Comparison of ENCODE assay signal across 33 cellular contexts in the genomic region with DNA sequence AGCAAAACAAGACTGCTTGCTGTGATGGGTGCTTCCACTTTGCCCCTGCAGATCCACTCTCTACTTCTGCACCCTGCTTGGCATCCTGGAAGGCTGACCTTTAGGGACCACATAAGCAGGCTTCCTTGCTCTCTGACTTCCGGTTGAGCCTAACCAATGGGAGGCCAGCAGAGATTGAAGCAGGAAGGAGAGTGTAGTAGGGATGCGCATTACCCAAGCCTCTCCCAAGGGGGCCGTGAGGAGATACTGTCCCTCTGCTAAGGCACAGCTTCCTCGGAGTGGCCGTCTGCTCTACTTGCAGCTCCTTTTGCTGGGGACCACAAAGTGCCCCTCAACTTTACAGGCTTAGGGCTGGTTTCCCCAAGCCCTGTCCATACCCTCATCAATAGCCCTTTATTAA.
"Had no signal": no experiment of that assay in that cellular context is flagged by ENCODE, and none has a peak within 500 bp of the region (broad histone marks: within the 10 kb centered on the region; RNA-seq: fewer than 3 reads in every experiment).

No MANE protein-coding gene starts in this region.

- ATAC-seq: foreskin keratinocyte; left colon; naive thymus-derived CD4-positive, alpha-beta T cell; psoas muscle; stimulated activated naive B cell treated with anti-CD40 and anti-IgM and Interleukin-4, amounts not matched to agents 10 μg/mL and 1 μg/mL and 100 μg/mL, for 72 hours; upper lobe of right lung had no signal

- H3K4me3 ChIP-seq: ascending aorta, coronary artery, dorsolateral prefrontal cortex, esophagus muscularis mucosa, heart right ventricle, psoas muscle, smooth muscle cell, suprapubic skin, tibial artery, upper lobe of right lung had no signal

- H3K4me1 Mint-ChIP-seq: activated naive CD8-positive, alpha-beta T cell treated with anti-CD3 and anti-CD28 coated beads for 36 hours; brain; immature natural killer cell; naive thymus-derived CD4-positive, alpha-beta T cell; stimulated activated naive B cell treated with anti-CD40 and anti-IgM and Interleukin-4, amounts not matched to agents 10 μg/mL and 1 μg/mL and 100 μg/mL, for 72 hours had no signal

- H3K27me3 ChIP-seq: ascending aorta, esophagus muscularis mucosa, foreskin keratinocyte, heart right ventricle, suprapubic skin, tibial artery, upper lobe of right lung had no signal

- H3K27me3 Mint-ChIP-seq: activated CD4-positive, alpha-beta memory T cell treated with anti-CD3 and anti-CD28 coated beads for 36 hours; activated naive CD8-positive, alpha-beta T cell treated with anti-CD3 and anti-CD28 coated beads for 36 hours; brain; stimulated activated naive B cell treated with anti-CD40 and anti-IgM and Interleukin-4, amounts not matched to agents 10 μg/mL and 1 μg/mL and 100 μg/mL, for 72 hours had no signal

- H2AFZ ChIP-seq: parathyroid adenoma had no signal

- H3K9me3 Mint-ChIP-seq: activated naive CD4-positive, alpha-beta T cell treated with anti-CD3 and anti-CD28 coated beads for 36 hours; activated naive CD8-positive, alpha-beta T cell treated with anti-CD3 and anti-CD28 coated beads for 36 hours; activated T-helper 1 cell treated with anti-CD3 and anti-CD28 coated beads, Interleukin-12 subunit alpha, Interleukin-12 subunit beta, Interleukin-2, Interleukin-4 antibody, amounts not matched to agents 30 ng/mL and 10 ng/mL and 1 ng/mL, durations not matched to agents 14 hours and 24 hours and 36 hours; brain; naive thymus-derived CD4-positive, alpha-beta T cell; stimulated activated naive B cell treated with anti-CD40 and anti-IgM and Interleukin-4, amounts not matched to agents 10 μg/mL and 1 μg/mL and 100 μg/mL, for 72 hours; T-helper 2 cell treated with Interferon-gamma antibody and Interleukin-4, amounts not matched to agents 5 μg/mL and 100 μg/mL, for 36 hours had no signal

- H3K4me1 ChIP-seq: ascending aorta, esophagus muscularis mucosa, foreskin keratinocyte, parathyroid adenoma, psoas muscle, suprapubic skin, tibial artery, upper lobe of right lung had no signal

- H3K27ac ChIP-seq: ascending aorta, coronary artery, dorsolateral prefrontal cortex, esophagus muscularis mucosa, foreskin keratinocyte, heart right ventricle, parathyroid adenoma, psoas muscle, suprapubic skin, tibial artery, upper lobe of right lung had no signal

- H3K9ac ChIP-seq: parathyroid adenoma had no signal

- H3K36me3 Mint-ChIP-seq: activated CD4-positive, alpha-beta memory T cell treated with anti-CD3 and anti-CD28 coated beads for 36 hours; activated naive CD8-positive, alpha-beta T cell treated with anti-CD3 and anti-CD28 coated beads for 36 hours; brain; immature natural killer cell; naive thymus-derived CD4-positive, alpha-beta T cell; stimulated activated naive B cell treated with anti-CD40 and anti-IgM and Interleukin-4, amounts not matched to agents 10 μg/mL and 1 μg/mL and 100 μg/mL, for 72 hours had no signal

- H3K79me2 ChIP-seq: parathyroid adenoma had no signal

- H3K4me3 Mint-ChIP-seq: activated CD4-positive, alpha-beta memory T cell treated with anti-CD3 and anti-CD28 coated beads for 36 hours; activated naive CD4-positive, alpha-beta T cell treated with anti-CD3 and anti-CD28 coated beads for 36 hours; activated naive CD8-positive, alpha-beta T cell treated with anti-CD3 and anti-CD28 coated beads for 36 hours; activated T-helper 1 cell treated with anti-CD3 and anti-CD28 coated beads, Interleukin-12 subunit alpha, Interleukin-12 subunit beta, Interleukin-2, Interleukin-4 antibody, amounts not matched to agents 30 ng/mL and 10 ng/mL and 1 ng/mL, durations not matched to agents 14 hours and 24 hours and 36 hours; brain; immature natural killer cell; naive thymus-derived CD4-positive, alpha-beta T cell; stimulated activated naive B cell treated with anti-CD40 and anti-IgM and Interleukin-4, amounts not matched to agents 10 μg/mL and 1 μg/mL and 100 μg/mL, for 72 hours; T-helper 2 cell treated with Interferon-gamma antibody and Interleukin-4, amounts not matched to agents 5 μg/mL and 100 μg/mL, for 36 hours had no signal

- H3K9me3 ChIP-seq: ascending aorta, esophagus muscularis mucosa, heart right ventricle, psoas muscle, suprapubic skin, tibial artery, upper lobe of right lung had no signal

- DNase-seq: activated CD4-positive, alpha-beta memory T cell treated with anti-CD3 and anti-CD28 coated beads for 36 hours; activated CD4-positive, alpha-beta T cell treated with anti-CD3 and anti-CD28 coated beads for 48 hours; activated CD8-positive, alpha-beta memory T cell treated with anti-CD3 and anti-CD28 coated beads, Interleukin-2, amount 50 U/mL, for 4 hours; activated effector memory CD4-positive, alpha-beta T cell treated with anti-CD3 and anti-CD28 coated beads, Interleukin-2, amount 50 U/mL, for 16 hours; activated naive CD4-positive, alpha-beta T cell treated with anti-CD3 and anti-CD28 coated beads for 36 hours; activated naive CD8-positive, alpha-beta T cell treated with anti-CD3 and anti-CD28 coated beads for 36 hours; activated T-cell treated with anti-CD3 and anti-CD28 coated beads, Interleukin-2, amount 50 U/mL, for 1 hour; dorsolateral prefrontal cortex; foreskin keratinocyte; heart right ventricle; immature natural killer cell; kidney; left colon; midbrain; naive thymus-derived CD4-positive, alpha-beta T cell; occipital lobe; psoas muscle; stimulated activated CD4-positive, alpha-beta T cell treated with anti-CD3 and anti-CD28 coated beads, Interleukin-1b, Interleukin-23, amount 100 ng/mL, for 48 hours; stimulated activated CD4-positive, alpha-beta T cell treated with anti-CD3 and anti-CD28 coated beads, Interleukin-4, amount 100 ng/mL, for 4 hours; stimulated activated CD8-positive, alpha-beta memory T cell treated with anti-CD3 and anti-CD28 coated beads, Interleukin-4, amount 100 ng/mL, for 48 hours; stimulated activated naive B cell treated with anti-CD40 and anti-IgM and Interleukin-4, amounts not matched to agents 10 μg/mL and 1 μg/mL and 100 μg/mL, for 72 hours; T-helper 1 cell; tibial artery; upper lobe of right lung had no signal

- H3K27ac Mint-ChIP-seq: activated CD4-positive, alpha-beta memory T cell treated with anti-CD3 and anti-CD28 coated beads for 36 hours; activated naive CD4-positive, alpha-beta T cell treated with anti-CD3 and anti-CD28 coated beads for 36 hours; activated naive CD8-positive, alpha-beta T cell treated with anti-CD3 and anti-CD28 coated beads for 36 hours; activated T-helper 1 cell treated with anti-CD3 and anti-CD28 coated beads, Interleukin-12 subunit alpha, Interleukin-12 subunit beta, Interleukin-2, Interleukin-4 antibody, amounts not matched to agents 30 ng/mL and 10 ng/mL and 1 ng/mL, durations not matched to agents 14 hours and 24 hours and 36 hours; brain; immature natural killer cell; naive thymus-derived CD4-positive, alpha-beta T cell; stimulated activated naive B cell treated with anti-CD40 and anti-IgM and Interleukin-4, amounts not matched to agents 10 μg/mL and 1 μg/mL and 100 μg/mL, for 72 hours; T-helper 2 cell treated with Interferon-gamma antibody and Interleukin-4, amounts not matched to agents 5 μg/mL and 100 μg/mL, for 36 hours had no signal
